31 cellular contexts compared by ENCODE assay signal in genomic region chr5:121954086-121954485, GRCh38.
"Had no signal": no experiment of that assay in that cellular context is flagged by ENCODE, and none has a peak within 500 bp of the region (broad histone marks: within the 10 kb centered on the region; RNA-seq: fewer than 3 reads in every experiment).

No MANE protein-coding gene starts in this region.

- H3K27me3 ChIP-seq: adrenal gland, body of pancreas had no signal

- ATAC-seq: activated CD4-positive, alpha-beta T cell treated with anti-CD3 and anti-CD28 coated beads for 36 hours; activated CD4-positive, CD25-positive, alpha-beta regulatory T cell treated with anti-CD3 and anti-CD28 coated beads, Interleukin-2, amount 50 U/mL, for 24 hours; activated CD8-positive, alpha-beta memory T cell treated with anti-CD3 and anti-CD28 coated beads, Interleukin-2, amount 10 ng/mL, durations not matched to agents 7 days and 5 days; activated CD8-positive, alpha-beta T cell treated with anti-CD3 and anti-CD28 coated beads, Interleukin-2, amount 10 ng/mL, durations not matched to agents 7 days and 5 days; activated naive CD8-positive, alpha-beta T cell treated with anti-CD3 and anti-CD28 coated beads, Interleukin-2, amount 50 U/mL, for 24 hours; body of pancreas; effector memory CD8-positive, alpha-beta T cell; foreskin keratinocyte; gastrocnemius medialis; T-cell had no signal

- FAIRE-seq: colon had no signal

- H3K4me1 ChIP-seq: adrenal gland, body of pancreas, esophagus muscularis mucosa, foreskin keratinocyte, gastrocnemius medialis had no signal

- H3K27ac ChIP-seq: adrenal gland, body of pancreas, esophagus muscularis mucosa, foreskin keratinocyte, gastrocnemius medialis, WERI-Rb-1 had no signal

- H3K9me3 ChIP-seq: adrenal gland, body of pancreas, esophagus muscularis mucosa, gastrocnemius medialis had no signal

- H3K36me3 ChIP-seq: adrenal gland, esophagus muscularis mucosa, gastrocnemius medialis, WERI-Rb-1 had no signal

- H3K4me3 ChIP-seq: adrenal gland, body of pancreas, esophagus muscularis mucosa, gastrocnemius medialis had no signal

- DNase-seq: activated B cell treated with CpG ODN at 0.5 μM for 24 hours; activated CD4-positive, alpha-beta memory T cell treated with anti-CD3 and anti-CD28 coated beads for 36 hours; activated CD4-positive, alpha-beta T cell treated with anti-CD3 and anti-CD28 coated beads for 36 hours; activated CD4-positive, alpha-beta T cell treated with anti-CD3 and anti-CD28 coated beads, Interleukin-2, amount 10 ng/mL, durations not matched to agents 24 days and 14 days; activated CD8-positive, alpha-beta memory T cell treated with anti-CD3 and anti-CD28 coated beads, Interleukin-2, amount 10 ng/mL, durations not matched to agents 7 days and 5 days; activated CD8-positive, alpha-beta memory T cell treated with anti-CD3 and anti-CD28 coated beads, Interleukin-2, amount 50 U/mL, for 4 hours; activated CD8-positive, alpha-beta T cell treated with anti-CD3 and anti-CD28 coated beads, Interleukin-2, amount 10 ng/mL, durations not matched to agents 7 days and 5 days; activated effector memory CD4-positive, alpha-beta T cell treated with anti-CD3 and anti-CD28 coated beads, Interleukin-2, amount 50 U/mL, for 16 hours; activated naive CD4-positive, alpha-beta T cell treated with anti-CD3 and anti-CD28 coated beads for 36 hours; activated naive CD8-positive, alpha-beta T cell treated with anti-CD3 and anti-CD28 coated beads for 36 hours; activated naive CD8-positive, alpha-beta T cell treated with anti-CD3 and anti-CD28 coated beads, Interleukin-2, amount 50 U/mL, for 24 hours; activated T-cell treated with anti-CD3 and anti-CD28 coated beads, Interleukin-2, amount 50 U/mL, for 1 hour; activated T-cell treated with anti-CD3 and anti-CD28 coated beads, Interleukin-2, amount 50 U/mL, for 48 hours; adrenal gland; amygdala; aorta; body of pancreas; cortex of kidney; dermis blood vessel endothelial cell; effector CD4-positive, alpha-beta T cell; effector memory CD8-positive, alpha-beta T cell; erythroblast; foreskin keratinocyte; gastrocnemius medialis; SW 1271; T-cell; T1000; WERI-Rb-1 had no signal
